ENCODE assay signal across 9 cellular contexts in genomic region chr7:74051629-74052410, GRCh38. TPM values are rescaled to one million over a fixed set of nuclear protein-coding genes. Genes with fewer than 3 reads are reported as not detected.
DNase-seq lines count a peak whose midpoint lies in the region; ATAC-seq and TF ChIP-seq lines count a peak whose summit lies in the region.
"Had no signal": no experiment of that assay in that cellular context is flagged by ENCODE, and none has a peak within 500 bp of the region (broad histone marks: within the 10 kb centered on the region; RNA-seq: fewer than 3 reads in every experiment).

No MANE protein-coding gene starts in this region.

- POLR2A ChIA-PET in A673 (lab: Charles Lee; ENCODE audit: low non-redundant PET) = no interaction called here

- DNase-seq in AG09309 (ENCODE audit: low read depth) = no peak
- DNase-seq in GM23338 (ENCODE audit: low spot score) = peak; percentile 88
- DNase-seq in SJCRH30 = peak; percentile 69 to 72
- peak; percentile 74 for DNase-seq in iPS-NIHi11 (ENCODE audit: low spot score)
- no peak for DNase-seq in mucosa of gallbladder (ENCODE audit: low spot score)
- DNase-seq in A673 (ENCODE audit: low spot score) = no peak
- no peak for DNase-seq in NK-92 (lab: John Stamatoyannopoulos, UW; ENCODE audit: unreplicated experiment)
- DNase-seq: heart right ventricle had no signal

- ATAC-seq in GM23338 (peak; percentile 90), GM18907 (IDR thresholded peaks at IDR 0.05; ENCODE audit: unreplicated experiment) (no peak)

- H4K20me1 ChIP-seq in GM23338 (replicated peaks; ENCODE audit: insufficient read depth) = no peaks in the 10 kb centered on the region

- no peaks in the 10 kb centered on the region for H3F3A ChIP-seq in GM23338 (replicated peaks; ENCODE audit: low read depth)

- TF ChIP-seq CTCF in AG09309 (IDR thresholded peaks at IDR 0.05; ENCODE audit: control insufficient read depth, insufficient read depth, low read depth, low read length, missing control alignments) (peak; percentile 35), GM23338 (conservative IDR thresholded peaks at IDR 0.05; ENCODE audit: low read depth in 2 of 2) (peak; percentile 40 to 79), A673 (conservative IDR thresholded peaks at IDR 0.05; ENCODE audit: low read depth, low read length) (no peak)

- peaks cover 5% of the 10 kb centered on the region for H3K27me3 Mint-ChIP-seq in GM23338 (ENCODE audit: insufficient read depth, low read depth, poor library complexity)

- BruUV-seq in A673 (replicated peaks; lab: Mats Ljungman, UMichigan) = no TSS peak

- intact Hi-C loops in A673 (cut with micrococcal nuclease; ENCODE audit: unreplicated experiment) = no loop called here

- H3K27me3 ChIP-seq in GM23338 (ENCODE audit: insufficient read depth) (no peaks in the 10 kb centered on the region), SJCRH30 (no peaks in the 10 kb centered on the region), A673 (replicated peaks; ENCODE audit: insufficient read depth, low read depth, low read length, poor library complexity) (no peaks in the 10 kb centered on the region)
- H3K27me3 ChIP-seq: heart right ventricle had no signal

- H3K9me3 Mint-ChIP-seq in GM23338 = no peaks in the 10 kb centered on the region

- H3K36me3 ChIP-seq in GM23338 (ENCODE audit: insufficient read depth) (no peaks in the 10 kb centered on the region), SJCRH30 (peaks cover 35% of the 10 kb centered on the region), A673 (ENCODE audit: insufficient read depth, low read length, poor library complexity, severe bottlenecking) (no peaks in the 10 kb centered on the region)

- 0 out of 2 replicates have a peak overlapping the region, but pooled peaks have one; percentile 12 for H3K4me2 ChIP-seq in GM23338

- H3K4me3 ChIP-seq in AG09309 (ENCODE audit: control insufficient read depth, low read depth, low read length) (no peak overlapping the region), GM23338 (no peak overlapping the region), SJCRH30 (no peak overlapping the region), A673 (ENCODE audit: low read depth, low read length, poor library complexity, severe bottlenecking) (no peak overlapping the region)
- H3K4me3 ChIP-seq: heart right ventricle had no signal

- H3K27ac ChIP-seq in GM23338 (ENCODE audit: low read depth) (no peak overlapping the region), SJCRH30 (no peak overlapping the region), A673 (ENCODE audit: low read depth, low read length, poor library complexity, severe bottlenecking) (no peak overlapping the region)

- H3K27ac Mint-ChIP-seq in GM23338 = no peak overlapping the region

- CTCF ChIA-PET in A673 (lab: Charles Lee) = no interaction called here

- H3K4me1 Mint-ChIP-seq in GM23338 = peaks cover 9% of the 10 kb centered on the region

- H3K9me2 ChIP-seq in GM23338 (ENCODE audit: insufficient read depth) = no peaks in the 10 kb centered on the region

- H3K9me3 ChIP-seq in SJCRH30 (replicated peaks) (no peaks in the 10 kb centered on the region), A673 (ENCODE audit: low read depth, low read length, poor library complexity, severe bottlenecking) (no peaks in the 10 kb centered on the region)
- H3K9me3 ChIP-seq: heart right ventricle had no signal

- no peaks in the 10 kb centered on the region for H3K79me2 ChIP-seq in GM23338 (replicated peaks; ENCODE audit: insufficient read depth)

- H3K4me1 ChIP-seq in GM23338 (ENCODE audit: insufficient read depth) (peaks cover 10% of the 10 kb centered on the region), SJCRH30 (no peaks in the 10 kb centered on the region; the same call in 1 of the 2 replicates), A673 (ENCODE audit: insufficient read depth, low read length, poor library complexity, severe bottlenecking) (no peaks in the 10 kb centered on the region)

- H3K4me3 Mint-ChIP-seq in GM23338 = no peak overlapping the region

- H2AFZ ChIP-seq in GM23338 = peak overlapping the region; percentile 93

- H3K36me3 Mint-ChIP-seq in GM23338 (ENCODE audit: low read depth) = no peaks in the 10 kb centered on the region

TF ChIP-seq in GM23338, 12 proteins besides CTCF, POLR2A, EP300 and RAD21:
- no peak for TF ChIP-seq CREB1 (CRISPR knock-in tag; IDR thresholded peaks at IDR 0.05; ENCODE audit: low read depth)
- no peak for TF ChIP-seq REST (IDR thresholded peaks at IDR 0.05; ENCODE audit: unreplicated experiment)
- TF ChIP-seq JUNB (IDR thresholded peaks at IDR 0.05; ENCODE audit: unreplicated experiment) = no peak
- no peak for TF ChIP-seq ZNF331 (CRISPR knock-in tag; IDR thresholded peaks at IDR 0.05; ENCODE audit: low read depth)
- no peak for TF ChIP-seq POLR2AphosphoS5 (IDR thresholded peaks at IDR 0.05; ENCODE audit: low read depth)

RNA-seq across cellular contexts. Expression of gene ELN, which starts 23.8 kb away (rescaled TPM):
- total RNA-seq in GM23338 (2014; rRNA removed; shearing (Covaris generic)) = 4.0 and 5.6 TPM in 2 replicates
- 1.1 TPM in 2 replicates for polyA plus RNA-seq in GM23338 (2016; fragmentation: Nextera tagmentation; extraction: Ambion mirVana)
- 100 and 110 TPM in 2 replicates for total RNA-seq in SJCRH30 (2014; rRNA removed; shearing (Covaris generic))
- total RNA-seq in mucosa of gallbladder (70.3 TPM), A673 (2021) (47.6 and 65.9 TPM in 2 replicates)

RNA-seq across cellular contexts. Expression of gene LIMK1, which starts 31.8 kb away (rescaled TPM):
- total RNA-seq in GM23338 (2014; rRNA removed; shearing (Covaris generic)) = 77.9 and 96.5 TPM in 2 replicates
- polyA plus RNA-seq in GM23338 (2016; fragmentation: Nextera tagmentation; extraction: Ambion mirVana) = 13.0 and 17.3 TPM in 2 replicates
- total RNA-seq in SJCRH30 (2014; rRNA removed; shearing (Covaris generic)) = 43.2 and 43.4 TPM in 2 replicates
- total RNA-seq in mucosa of gallbladder (26.9 TPM), A673 (2021) (59.3 and 60.2 TPM in 2 replicates)

Comparison
In these comparisons a context has a peak if more than half of its experiments do, and no peak if none do; other contexts are left out.
1. DNase-seq: peak in GM23338 (single experiment), SJCRH30 (2 of 2) and iPS-NIHi11 (single experiment); none in AG09309 (single experiment), mucosa of gallbladder (single experiment), A673 (single experiment) and NK-92 (single experiment).